ENCODE assay signal across 9 cellular contexts in the genomic region with DNA sequence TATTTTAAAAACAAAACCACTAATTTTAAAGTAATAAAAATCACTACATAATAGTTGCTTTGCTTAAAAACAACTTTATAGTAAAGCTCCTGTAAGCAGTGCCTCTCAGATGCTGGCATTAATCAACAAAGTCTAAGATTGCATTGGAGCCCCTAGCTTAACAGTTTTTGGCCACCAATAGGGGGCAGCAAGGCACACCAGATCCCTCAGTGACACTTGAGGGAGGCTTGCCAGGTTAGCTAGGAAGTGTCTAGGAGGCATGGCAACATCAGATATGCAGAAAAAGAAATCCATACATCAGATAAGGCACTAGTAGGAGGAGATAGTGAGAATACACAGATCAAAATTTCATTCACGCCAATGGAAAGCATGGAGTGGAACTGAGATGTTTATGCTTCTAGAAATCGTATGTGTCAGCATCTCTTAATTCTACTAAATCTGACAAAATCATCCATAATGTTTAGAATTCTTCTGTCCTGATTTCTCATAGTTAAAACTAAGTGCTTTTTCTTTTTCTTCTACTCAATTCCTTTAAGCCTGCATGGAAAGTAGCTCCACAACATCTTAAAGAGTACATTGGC.
DNase-seq lines count a peak whose midpoint lies in the region; ATAC-seq and TF ChIP-seq lines count a peak whose summit lies in the region.
"Had no signal": no experiment of that assay in that cellular context is flagged by ENCODE, and none has a peak within 500 bp of the region (broad histone marks: within the 10 kb centered on the region; RNA-seq: fewer than 3 reads in every experiment).

No MANE protein-coding gene starts in this region.

- peaks cover 0 to 2% of the 10 kb centered on the region in 2 donors for H3K4me1 ChIP-seq in ascending aorta

- no peaks in the 10 kb centered on the region for H3K9me3 ChIP-seq in ascending aorta

- H3K27me3 ChIP-seq in ascending aorta: no peaks in the 10 kb centered on the region

- H3K36me3 Mint-ChIP-seq in T-cell: no peaks in the 10 kb centered on the region

- TF ChIP-seq CTCF in ascending aorta (IDR thresholded peaks at IDR 0.05): peak; percentile 57 to 75 (median 68)

- POLR2A ChIA-PET in T-cell (lab: Charles Lee): interaction anchor here in 1 of 2 donors (0.6 kb wide), 1 partner anchor 26 kb away, joined by 3 read pairs; no protein-coding TSS in a partner anchor

- peak; percentile 98 for ATAC-seq in HG02852 (IDR thresholded peaks at IDR 0.05; ENCODE audit: unreplicated experiment)
- ATAC-seq in T-cell (replicated peaks in 1 of 4): peak in 3 of 4 experiments; percentile 40 to 52 (median 43)

- CTCF ChIA-PET in T-cell (lab: Charles Lee): interaction anchor here (0.6 to 2.5 kb wide), 18 partner anchors 15 to 543 kb away, joined by 3 to 23 read pairs (median 4); a partner anchor contains a TSS

- no peaks in the 10 kb centered on the region for H3K27me3 Mint-ChIP-seq in T-cell

- H3K36me3 ChIP-seq in ascending aorta: no peaks in the 10 kb centered on the region

- no peaks in the 10 kb centered on the region for H3K4me1 Mint-ChIP-seq in T-cell

- H3K4me3 ChIP-seq in ascending aorta: no peak overlapping the region

- peak; percentile 54 to 61 for DNase-seq in activated CD4-positive, alpha-beta T cell treated with anti-CD3 and anti-CD28 coated beads for 24 hours (ENCODE audit: low read depth in 2 of 2)
- no peak for DNase-seq in activated CD4-positive, alpha-beta T cell treated with anti-CD3 and anti-CD28 coated beads for 1 hour
- DNase-seq in NCI-H1436 (lab: John Stamatoyannopoulos, UW): peak; percentile 75
- peak in 28 of 34 experiments; percentile 7 to 49 (median 32) for DNase-seq in T-cell
- peak in 1 of 2 donors; percentile 79 for DNase-seq in ascending aorta (ENCODE audit: low spot score in 2 of 2)
- peak; percentile 38 to 57 for DNase-seq in hippocampal formation (lab: John Stamatoyannopoulos, UW)
- peak; percentile 50 for DNase-seq in smooth muscle cell of the brain vasculature (ENCODE audit: low read depth, low spot score)

- no peak overlapping the region for H3K4me3 Mint-ChIP-seq in T-cell
- H3K4me3 Mint-ChIP-seq: stimulated activated naive CD8-positive, alpha-beta T cell treated with anti-CD3 and anti-CD28 coated beads, Interleukin-15, Interleukin-2, amounts not matched to agents 100 ng/mL and 50 ng/mL, for 24 hours had no signal

- no peak overlapping the region for H3K27ac ChIP-seq in ascending aorta

- H3K27ac Mint-ChIP-seq in T-cell: no peak overlapping the region
- H3K27ac Mint-ChIP-seq: stimulated activated naive CD8-positive, alpha-beta T cell treated with anti-CD3 and anti-CD28 coated beads, Interleukin-15, Interleukin-2, amounts not matched to agents 100 ng/mL and 50 ng/mL, for 24 hours had no signal

- no peaks in the 10 kb centered on the region for H3K9me3 Mint-ChIP-seq in T-cell
- H3K9me3 Mint-ChIP-seq: stimulated activated naive CD8-positive, alpha-beta T cell treated with anti-CD3 and anti-CD28 coated beads, Interleukin-15, Interleukin-2, amounts not matched to agents 100 ng/mL and 50 ng/mL, for 24 hours had no signal

- intact Hi-C loops in ascending aorta (cut with DNase I): loop anchor here (1.0 to 5.0 kb wide), 5 partner anchors 76 to 360 kb away; a partner anchor contains a TSS
